ENCODE assay signal across 1 cellular context in genomic region chr3:48561045-48561736, GRCh38.
A peak's percentile ranks its signal among the peaks of the same experiment; 100 is the strongest.
TF ChIP-seq lines count a peak whose summit lies in the region.

No MANE protein-coding gene starts in this region.

TF ChIP-seq in K562, 482 proteins besides CTCF, POLR2A, EP300 and RAD21:
- TF ChIP-seq RB1 (IDR thresholded peaks at IDR 0.05; ENCODE audit: low read depth) (0 out of 2 replicates have a peak, but pooled peaks have one; percentile 12), BMI1 (IDR thresholded peaks at IDR 0.05; ENCODE audit: low read length) (no peak), HMGN3 (IDR thresholded peaks at IDR 0.05; ENCODE audit: borderline replicate concordance, extremely low read depth, insufficient read length, low read depth, low read length) (peak; percentile 22), FOSL1 (tag; conservative IDR thresholded peaks at IDR 0.05) (peak; percentile 65; the same call in 1 of the 2 replicates), ZNF764 (CRISPR knock-in tag; IDR thresholded peaks at IDR 0.05; ENCODE audit: low read depth) (0 out of 2 replicates have a peak, but pooled peaks have one; percentile 21), TFAP4 (CRISPR knock-in tag; IDR thresholded peaks at IDR 0.05; ENCODE audit: borderline replicate concordance) (peak; percentile 43; the same call in 1 of the 2 replicates), JUND (IDR thresholded peaks at IDR 0.05; ENCODE audit: borderline replicate concordance, low read depth, low read length) (peak; percentile 64), JUND (tag; IDR thresholded peaks at IDR 0.05; ENCODE audit: borderline replicate concordance, low read depth, low read length) (no peak), HMBOX1 (IDR thresholded peaks at IDR 0.05) (peak; percentile 18; the same call in 1 of the 2 replicates), KDM5B (IDR thresholded peaks at IDR 0.05; ENCODE audit: insufficient replicate concordance, low read depth, low read length) (peak; percentile 48), HMG20B (CRISPR knock-in tag; IDR thresholded peaks at IDR 0.05) (no peak), ID3 (CRISPR knock-in tag; IDR thresholded peaks at IDR 0.05) (no peak), ID3 (tag; IDR thresholded peaks at IDR 0.05) (no peak), ZBTB7A (IDR thresholded peaks at IDR 0.05; ENCODE audit: borderline replicate concordance, control insufficient read depth, low read depth, low read length) (peak; percentile 19; the same call in 1 of the 2 replicates), CTCFL (IDR thresholded peaks at IDR 0.05; ENCODE audit: borderline replicate concordance, insufficient read depth, low read depth, low read length, poor library complexity, severe bottlenecking) (peak; percentile 89), MAZ (CRISPR knock-in tag; conservative IDR thresholded peaks at IDR 0.05 in 1 of 2, IDR thresholded peaks at IDR 0.05 in 1 of 2) (peak in 1 of 2 experiments; percentile 22; a peak in 2 of 4 replicates), BHLHE40 (IDR thresholded peaks at IDR 0.05; ENCODE audit: low read length) (peak; percentile 16; the same call in 1 of the 2 replicates), TAF1 (IDR thresholded peaks at IDR 0.05; ENCODE audit: control insufficient read depth, extremely low read depth, insufficient read depth, low read length, severe bottlenecking) (no peak), VEZF1 (CRISPR knock-in tag; IDR thresholded peaks at IDR 0.05) (peak; percentile 68), POLR2G (IDR thresholded peaks at IDR 0.05; ENCODE audit: low read depth, low read length) (peak; percentile 60; the same call in 1 of the 2 replicates), HDAC1 (IDR thresholded peaks at IDR 0.05) (peak in 1 of 2 experiments; percentile 29; a peak in 1 of 4 replicates), NRF1 (conservative IDR thresholded peaks at IDR 0.05 in 1 of 2, IDR thresholded peaks at IDR 0.05 in 1 of 2) (peak in 1 of 2 experiments; percentile 41; a peak in 2 of 4 replicates), CTBP1 (IDR thresholded peaks at IDR 0.05; ENCODE audit: borderline replicate concordance) (peak; percentile 29; the same call in 1 of the 2 replicates), EGR1 (conservative IDR thresholded peaks at IDR 0.05) (peak; percentile 42; the same call in 1 of the 2 replicates), RBFOX2 (IDR thresholded peaks at IDR 0.05; ENCODE audit: low read depth, low read length) (0 out of 2 replicates have a peak, but pooled peaks have one; percentile 32), ARNT (IDR thresholded peaks at IDR 0.05) (no peak)
- TF ChIP-seq, protein P1, sequence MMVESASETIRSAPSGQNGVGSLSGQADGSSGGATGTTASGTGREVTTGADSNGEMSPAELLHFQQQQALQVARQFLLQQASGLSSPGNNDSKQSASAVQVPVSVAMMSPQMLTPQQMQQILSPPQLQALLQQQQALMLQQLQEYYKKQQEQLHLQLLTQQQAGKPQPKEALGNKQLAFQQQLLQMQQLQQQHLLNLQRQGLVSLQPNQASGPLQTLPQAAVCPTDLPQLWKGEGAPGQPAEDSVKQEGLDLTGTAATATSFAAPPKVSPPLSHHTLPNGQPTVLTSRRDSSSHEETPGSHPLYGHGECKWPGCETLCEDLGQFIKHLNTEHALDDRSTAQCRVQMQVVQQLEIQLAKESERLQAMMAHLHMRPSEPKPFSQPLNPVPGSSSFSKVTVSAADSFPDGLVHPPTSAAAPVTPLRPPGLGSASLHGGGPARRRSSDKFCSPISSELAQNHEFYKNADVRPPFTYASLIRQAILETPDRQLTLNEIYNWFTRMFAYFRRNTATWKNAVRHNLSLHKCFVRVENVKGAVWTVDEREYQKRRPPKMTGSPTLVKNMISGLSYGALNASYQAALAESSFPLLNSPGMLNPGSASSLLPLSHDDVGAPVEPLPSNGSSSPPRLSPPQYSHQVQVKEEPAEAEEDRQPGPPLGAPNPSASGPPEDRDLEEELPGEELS (CRISPR knock-in tag; IDR thresholded peaks at IDR 0.05; ENCODE audit: borderline replicate concordance), result no peak
- TF ChIP-seq, protein P2, sequence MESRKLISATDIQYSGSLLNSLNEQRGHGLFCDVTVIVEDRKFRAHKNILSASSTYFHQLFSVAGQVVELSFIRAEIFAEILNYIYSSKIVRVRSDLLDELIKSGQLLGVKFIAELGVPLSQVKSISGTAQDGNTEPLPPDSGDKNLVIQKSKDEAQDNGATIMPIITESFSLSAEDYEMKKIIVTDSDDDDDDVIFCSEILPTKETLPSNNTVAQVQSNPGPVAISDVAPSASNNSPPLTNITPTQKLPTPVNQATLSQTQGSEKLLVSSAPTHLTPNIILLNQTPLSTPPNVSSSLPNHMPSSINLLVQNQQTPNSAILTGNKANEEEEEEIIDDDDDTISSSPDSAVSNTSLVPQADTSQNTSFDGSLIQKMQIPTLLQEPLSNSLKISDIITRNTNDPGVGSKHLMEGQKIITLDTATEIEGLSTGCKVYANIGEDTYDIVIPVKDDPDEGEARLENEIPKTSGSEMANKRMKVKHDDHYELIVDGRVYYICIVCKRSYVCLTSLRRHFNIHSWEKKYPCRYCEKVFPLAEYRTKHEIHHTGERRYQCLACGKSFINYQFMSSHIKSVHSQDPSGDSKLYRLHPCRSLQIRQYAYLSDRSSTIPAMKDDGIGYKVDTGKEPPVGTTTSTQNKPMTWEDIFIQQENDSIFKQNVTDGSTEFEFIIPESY (CRISPR knock-in tag; IDR thresholded peaks at IDR 0.05), result peak; percentile 82; the same call in 1 of the 2 replicates
- TF ChIP-seq, protein P3, sequence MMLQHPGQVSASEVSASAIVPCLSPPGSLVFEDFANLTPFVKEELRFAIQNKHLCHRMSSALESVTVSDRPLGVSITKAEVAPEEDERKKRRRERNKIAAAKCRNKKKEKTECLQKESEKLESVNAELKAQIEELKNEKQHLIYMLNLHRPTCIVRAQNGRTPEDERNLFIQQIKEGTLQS (IDR thresholded peaks at IDR 0.05), result peak; percentile 68
- TF ChIP-seq, protein P3 (CRISPR knock-in tag; conservative IDR thresholded peaks at IDR 0.05), result no peak
